In genomic region chr16:68732068-68732680, GRCh38 we compare ENCODE assay signal across 10 cellular contexts. TPM values are rescaled to one million over a fixed set of nuclear protein-coding genes. Genes with fewer than 3 reads are reported as not detected.
DNase-seq lines count a peak whose midpoint lies in the region; ATAC-seq and TF ChIP-seq lines count a peak whose summit lies in the region.
"Had no signal": no experiment of that assay in that cellular context is flagged by ENCODE, and none has a peak within 500 bp of the region (broad histone marks: within the 10 kb centered on the region; RNA-seq: fewer than 3 reads in every experiment).

No MANE protein-coding gene starts in this region.

- H3K27me3 ChIP-seq in H7 (ENCODE audit: control insufficient read depth, insufficient read depth, low read length), result peaks cover 1% of the 10 kb centered on the region; the same call in 1 of the 2 replicates
- H3K27me3 ChIP-seq in endodermal cell (ENCODE audit: control insufficient read depth, insufficient read depth, low read length, poor library complexity, severe bottlenecking), result peaks cover 17% of the 10 kb centered on the region
- no peaks in the 10 kb centered on the region for H3K27me3 ChIP-seq in trophoblast cell (ENCODE audit: insufficient read depth, low read length)

- H3K9me3 Mint-ChIP-seq in endodermal cell, result no peaks in the 10 kb centered on the region
- H3K9me3 Mint-ChIP-seq: activated T-cell treated with anti-CD3 and anti-CD28 coated beads, Interleukin-2, amount 50 U/mL, for 4 hours had no signal

- H3K4me3 ChIP-seq in H7 (ENCODE audit: insufficient read depth, low read depth, low read length) (no peak overlapping the region), endodermal cell (ENCODE audit: low read length) (no peak overlapping the region), trophoblast cell (ENCODE audit: low read depth, low read length) (no peak overlapping the region)
- H3K4me3 ChIP-seq: psoas muscle had no signal

- peaks cover 19% of the 10 kb centered on the region for H3K79me1 ChIP-seq in trophoblast cell (ENCODE audit: low read length)

- peak overlapping the region; percentile 84 for H4K91ac ChIP-seq in trophoblast cell (ENCODE audit: low read depth, low read length)

- H4K8ac ChIP-seq in trophoblast cell (ENCODE audit: low read depth, low read length), result no peak overlapping the region

- H2AK5ac ChIP-seq in trophoblast cell (ENCODE audit: low read length), result no peak overlapping the region

- peak overlapping the region; percentile 59 for H3K27ac Mint-ChIP-seq in endodermal cell

- H3K27me3 Mint-ChIP-seq in endodermal cell (ENCODE audit: insufficient read depth), result no peaks in the 10 kb centered on the region

- H3K36me3 ChIP-seq in H7 (replicated peaks; ENCODE audit: control insufficient read depth, insufficient read depth, low read length) (no peaks in the 10 kb centered on the region), endodermal cell (ENCODE audit: control insufficient read depth, insufficient read depth, low read length) (no peaks in the 10 kb centered on the region), trophoblast cell (ENCODE audit: control insufficient read depth in 1 of 2, insufficient read depth in 2 of 2, low read length in 2 of 2) (no peaks in the 10 kb centered on the region)

- H3K9me3 ChIP-seq in endodermal cell (ENCODE audit: control insufficient read depth, low read length) (no peaks in the 10 kb centered on the region), trophoblast cell (ENCODE audit: insufficient read depth, low read depth, low read length) (no peaks in the 10 kb centered on the region)
- H3K9me3 ChIP-seq: psoas muscle had no signal

- no peak overlapping the region for H3K27ac ChIP-seq in endodermal cell (ENCODE audit: low read depth, low read length)
- H3K27ac ChIP-seq in trophoblast cell (ENCODE audit: low read depth, low read length), result peak overlapping the region; percentile 95
- H3K27ac ChIP-seq: psoas muscle had no signal

- no peak overlapping the region for H2AFZ ChIP-seq in trophoblast cell (ENCODE audit: insufficient read depth, low read length, poor library complexity)

- H3K4me1 Mint-ChIP-seq in endodermal cell, result peaks cover 13% of the 10 kb centered on the region

- H3K23ac ChIP-seq in trophoblast cell (ENCODE audit: low read length), result no peak overlapping the region

- H3K14ac ChIP-seq in trophoblast cell (ENCODE audit: low read length), result peak overlapping the region; percentile 11

- no peak overlapping the region for H3K4me3 Mint-ChIP-seq in endodermal cell
- H3K4me3 Mint-ChIP-seq: activated T-cell treated with anti-CD3 and anti-CD28 coated beads, Interleukin-2, amount 50 U/mL, for 4 hours had no signal

- 27 to 47% methylated on average over 7 to 8 of the region's 8 CpGs for WGBS in endodermal cell (ENCODE audit: insufficient coverage in 1 of 2, insufficient read length in 1 of 2), 2 experiments
- WGBS in trophoblast cell (ENCODE audit: extremely low coverage, insufficient coverage, insufficient read length), result no CpG with 5 or more reads among the region's 8 CpGs

- H3K18ac ChIP-seq in trophoblast cell (ENCODE audit: low read length), result peak overlapping the region; percentile 39

- no peak for TF ChIP-seq CTCF in endodermal cell (conservative IDR thresholded peaks at IDR 0.05)

- peak overlapping the region; percentile 37 for H2BK12ac ChIP-seq in trophoblast cell (ENCODE audit: low read length)

- peak; percentile 79 for DNase-seq in H7
- DNase-seq in NCI-H69 (lab: John Stamatoyannopoulos, UW), result peak; percentile 75
- DNase-seq in endodermal cell, result peak; percentile 86
- DNase-seq in trophoblast cell, result peak; percentile 95 to 98
- no peak for DNase-seq in activated CD4-positive, alpha-beta T cell treated with anti-CD3 and anti-CD28 coated beads, Interleukin-2, amount 50 U/mL, for 48 hours
- no peak for DNase-seq in AG08396 (ENCODE audit: low spot score)
- DNase-seq: activated T-cell treated with anti-CD3 and anti-CD28 coated beads, Interleukin-2, amount 50 U/mL, for 4 hours; psoas muscle; stimulated activated naive CD4-positive, alpha-beta T cell treated with Interleukin-2 at 50 U/mL for 16 hours had no signal

- peak overlapping the region; percentile 91 for H2BK5ac ChIP-seq in trophoblast cell (ENCODE audit: low read depth, low read length, poor library complexity)

- H3K36me3 Mint-ChIP-seq in endodermal cell (ENCODE audit: low read depth), result no peaks in the 10 kb centered on the region

- peak overlapping the region; percentile 58 for H3K4me2 ChIP-seq in trophoblast cell (ENCODE audit: low read length)

- no peak for ATAC-seq in GM21723 (IDR thresholded peaks at IDR 0.05; ENCODE audit: unreplicated experiment)
- ATAC-seq: activated T-cell treated with anti-CD3 and anti-CD28 coated beads, Interleukin-2, amount 50 U/mL, for 4 hours; psoas muscle had no signal

- H3K4me1 ChIP-seq in endodermal cell (ENCODE audit: control insufficient read depth, insufficient read depth, low read length), result peaks cover 10% of the 10 kb centered on the region
- H3K4me1 ChIP-seq in trophoblast cell (ENCODE audit: control insufficient read depth in 1 of 2, insufficient read depth in 2 of 2, low read length in 2 of 2), result peaks cover 13 to 17% of the 10 kb centered on the region in 2 experiments
- H3K4me1 ChIP-seq: psoas muscle had no signal

- peaks cover under 1% of the 10 kb centered on the region for H3K79me2 ChIP-seq in trophoblast cell (ENCODE audit: control insufficient read depth, insufficient read depth, low read length, poor library complexity)

- H3K4ac ChIP-seq in trophoblast cell (ENCODE audit: low read depth, low read length), result no peak overlapping the region

- peak overlapping the region; percentile 24 for H2BK120ac ChIP-seq in trophoblast cell (ENCODE audit: insufficient read depth, low read length, poor library complexity)

- H3K9ac ChIP-seq in endodermal cell (ENCODE audit: extremely low read depth, low read length, poor library complexity, severe bottlenecking) (no peak overlapping the region), trophoblast cell (ENCODE audit: low read length) (no peak overlapping the region)

- no peak overlapping the region for H4K12ac ChIP-seq in trophoblast cell (ENCODE audit: low read depth, low read length)

RNA-seq across cellular contexts. Expression of gene CDH1, which starts 4.9 kb away (rescaled TPM):
- total RNA-seq in H7 (2014; rRNA removed; shearing (Covaris generic)), result 19.0 and 38.6 TPM in 2 replicates
- 100 to 1,000 TPM; 118 to 123 TPM for total RNA-seq in endodermal cell
- 10.8 TPM for polyA plus RNA-seq in endodermal cell (2013, experiment 1 of 2)
- 4.7 TPM for polyA plus RNA-seq in endodermal cell (2013, experiment 2 of 2)
- polyA plus RNA-seq in trophoblast cell (2013), result 212 and 221 TPM in 2 replicates

Comparison
In these comparisons a context has a peak if more than half of its experiments do, and no peak if none do; other contexts are left out.
1. DNase-seq: peak in H7 (single experiment), NCI-H69 (single experiment), endodermal cell (single experiment) and trophoblast cell (2 of 2); none in activated CD4-positive, alpha-beta T cell treated with anti-CD3 and anti-CD28 coated beads, Interleukin-2, amount 50 U/mL, for 48 hours (0 of 2) and AG08396 (single experiment).